8 cellular contexts compared by ENCODE assay signal in the genomic region with DNA sequence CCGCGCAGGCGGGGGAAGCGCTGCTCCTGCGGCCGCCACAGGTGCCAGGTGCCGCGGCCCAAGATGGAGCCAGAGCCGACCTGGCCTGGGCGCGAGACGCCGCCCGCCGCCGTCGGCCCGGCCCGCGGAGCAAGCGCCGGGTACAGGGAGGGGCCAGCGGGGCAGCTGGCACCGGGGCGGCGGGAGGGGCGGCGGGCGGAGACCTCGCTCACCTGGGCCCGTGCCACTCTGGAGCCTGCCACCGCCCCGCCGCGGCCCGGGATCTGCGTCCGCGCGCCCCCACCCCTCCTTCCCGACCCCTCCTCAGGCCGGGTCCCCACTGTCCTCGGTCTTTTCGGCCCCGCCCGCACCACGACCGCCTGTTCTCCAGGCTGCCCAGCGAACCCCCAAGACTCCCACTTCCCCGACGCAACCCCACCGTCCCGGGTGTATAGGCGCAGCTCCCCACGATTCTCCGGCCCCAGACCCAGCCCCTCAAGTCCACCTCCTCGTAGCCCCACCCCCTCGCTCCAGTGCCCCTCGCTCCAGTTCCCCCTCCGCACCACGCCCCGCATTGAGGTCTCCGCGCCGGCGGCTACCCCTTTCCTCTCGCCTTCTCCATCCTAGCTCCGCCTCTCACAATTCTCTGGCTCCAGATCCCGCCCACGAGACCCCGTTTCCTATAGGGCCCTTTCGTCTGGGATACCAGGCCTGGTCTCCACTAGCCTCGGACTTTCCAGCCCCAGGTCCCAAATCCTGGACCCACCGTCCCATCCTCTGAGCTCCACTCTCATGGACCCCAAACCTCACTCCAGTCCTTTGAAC. TPM values are rescaled to one million over a fixed set of nuclear protein-coding genes. Genes with fewer than 3 reads are reported as not detected.
DNase-seq lines count a peak whose midpoint lies in the region; ATAC-seq lines count a peak whose summit lies in the region.

GPRIN2 (minus strand) TSS at position 144 of the 804 bp plus-strand sequence. CDS start 5,922 bp downstream, outside the sequence.

- no peaks in the 10 kb centered on the region for H3K4me1 ChIP-seq in endocrine pancreas (ENCODE audit: control insufficient read depth, insufficient read depth, low read length)
- H3K4me1 ChIP-seq in naive thymus-derived CD4-positive, alpha-beta T cell (ENCODE audit: control insufficient read depth in 2 of 2, insufficient read depth in 2 of 2, low read length in 2 of 2) = no peaks in the 10 kb centered on the region

- no peaks in the 10 kb centered on the region for H3K36me3 ChIP-seq in endocrine pancreas (ENCODE audit: control insufficient read depth, insufficient read depth, low read length)
- H3K36me3 ChIP-seq in naive thymus-derived CD4-positive, alpha-beta T cell (ENCODE audit: control insufficient read depth in 2 of 3, insufficient read depth in 3 of 3, low read length in 3 of 3) = no peaks in the 10 kb centered on the region

- no peak for ATAC-seq in naive thymus-derived CD4-positive, alpha-beta T cell
- ATAC-seq in GM18861 (IDR thresholded peaks at IDR 0.05; ENCODE audit: unreplicated experiment) (no peak), HG03565 (IDR thresholded peaks at IDR 0.05; ENCODE audit: unreplicated experiment) (no peak), HG02870 (IDR thresholded peaks at IDR 0.05; ENCODE audit: unreplicated experiment) (no peak)

- peak within 1 kb of the TSS in 9 of 10 donors; percentile 26 to 78 (median 54) for H3K4me3 Mint-ChIP-seq in naive thymus-derived CD4-positive, alpha-beta T cell

- H3K9me3 Mint-ChIP-seq in naive thymus-derived CD4-positive, alpha-beta T cell = no peaks in the 10 kb centered on the region

- H3K36me3 Mint-ChIP-seq in naive thymus-derived CD4-positive, alpha-beta T cell = peaks cover 0 to 7% (median 0%) of the 10 kb centered on the region in 5 donors

- no peak within 1 kb of the TSS for H3K27ac Mint-ChIP-seq in naive thymus-derived CD4-positive, alpha-beta T cell

- peaks cover 0 to 12% (median 5%) of the 10 kb centered on the region in 7 donors for H3K4me1 Mint-ChIP-seq in naive thymus-derived CD4-positive, alpha-beta T cell

- no peak within 1 kb of the TSS for H3K27ac ChIP-seq in naive thymus-derived CD4-positive, alpha-beta T cell (ENCODE audit: low read depth, low read length)

- no peak within 1 kb of the TSS for H3K4me3 ChIP-seq in endocrine pancreas (ENCODE audit: control insufficient read depth, insufficient read depth, low read length)
- H3K4me3 ChIP-seq in naive thymus-derived CD4-positive, alpha-beta T cell (ENCODE audit: low read length) = no peak within 1 kb of the TSS

- H3K9ac ChIP-seq in endocrine pancreas (ENCODE audit: control insufficient read depth, insufficient read depth, low read length) = peak within 1 kb of the TSS; percentile 47

- H3K27me3 ChIP-seq in endocrine pancreas (ENCODE audit: control insufficient read depth, insufficient read depth, low read length) = no peaks in the 10 kb centered on the region
- peaks cover 0 to 5% of the 10 kb centered on the region in 2 donors for H3K27me3 ChIP-seq in naive thymus-derived CD4-positive, alpha-beta T cell (ENCODE audit: control insufficient read depth in 2 of 2, insufficient read depth in 2 of 2, low read length in 2 of 2)

- H3K27me3 Mint-ChIP-seq in naive thymus-derived CD4-positive, alpha-beta T cell = peaks cover 0 to 7% (median 0%) of the 10 kb centered on the region in 5 donors

- CTCF ChIA-PET in naive thymus-derived CD4-positive, alpha-beta T cell (lab: Charles Lee) = no interaction called here

- peak; percentile 51 for DNase-seq in 8988T
- peak; percentile 58 for DNase-seq in NCI-H510A treated with DMSO at 0.1 percent for 48 hours (lab: John Stamatoyannopoulos, UW)
- peak in 3 of 9 donors; percentile 0 to 10 (median 6) for DNase-seq in naive thymus-derived CD4-positive, alpha-beta T cell
- DNase-seq in cerebellar cortex (ENCODE audit: low spot score) = no peak

- intact Hi-C loops in naive thymus-derived CD4-positive, alpha-beta T cell (cut with micrococcal nuclease) = no loop called here

- POLR2A ChIA-PET in naive thymus-derived CD4-positive, alpha-beta T cell (lab: Charles Lee) = no interaction called here

- H3K9me3 ChIP-seq in endocrine pancreas (ENCODE audit: control insufficient read depth, low read length) = no peaks in the 10 kb centered on the region
- H3K9me3 ChIP-seq in naive thymus-derived CD4-positive, alpha-beta T cell (ENCODE audit: control insufficient read depth in 2 of 3, low read length in 3 of 3) = no peaks in the 10 kb centered on the region

RNA-seq across cellular contexts. Expression of gene GPRIN2, which starts in this region (rescaled TPM):
- not detected for total RNA-seq in naive thymus-derived CD4-positive, alpha-beta T cell
- polyA plus RNA-seq in naive thymus-derived CD4-positive, alpha-beta T cell = not detected
